In genomic region chr1:23964790-23965740, GRCh38 we compare ENCODE assay signal across 9 cellular contexts. TPM values are rescaled to one million over a fixed set of nuclear protein-coding genes. Genes with fewer than 3 reads are reported as not detected.
DNase-seq lines count a peak whose midpoint lies in the region; ATAC-seq, FAIRE-seq and TF ChIP-seq lines count a peak whose summit lies in the region.
"Had no signal": no experiment of that assay in that cellular context is flagged by ENCODE, and none has a peak within 500 bp of the region (broad histone marks: within the 10 kb centered on the region; RNA-seq: fewer than 3 reads in every experiment).

No MANE protein-coding gene starts in this region.

- FAIRE-seq in endothelial cell of umbilical vein (lab: Jason Lieb, UNC): no peak

- peaks cover 42% of the 10 kb centered on the region for H3K79me2 ChIP-seq in endothelial cell of umbilical vein (ENCODE audit: control insufficient read depth, insufficient read depth, low read length)

- no peaks in the 10 kb centered on the region for H3K4me1 ChIP-seq in HEK293 (ENCODE audit: control insufficient read depth, insufficient read depth, low read length)
- peaks cover 13% of the 10 kb centered on the region for H3K4me1 ChIP-seq in endothelial cell of umbilical vein (ENCODE audit: control insufficient read depth, extremely low read depth, insufficient read depth, low read length)
- peaks cover 25% of the 10 kb centered on the region for H3K4me1 ChIP-seq in psoas muscle

- TF ChIP-seq POLR2A in endothelial cell of umbilical vein (IDR thresholded peaks at IDR 0.05; ENCODE audit: low read depth, low read length): no peak

- DNase-seq in SK-N-MC (ENCODE audit: low read depth, low spot score) (no peak), endothelial cell of umbilical vein (ENCODE audit: low read depth, low spot score) (peak; percentile 60), psoas muscle (no peak), caudate nucleus (lab: John Stamatoyannopoulos, UW) (no peak), NOMO-1 treated with dmso at 0.1 percent for 144 hours (lab: John Stamatoyannopoulos, UW; ENCODE audit: unreplicated experiment) (no peak), globus pallidus (ENCODE audit: low spot score) (no peak)
- no peak for DNase-seq in activated CD4-positive, CD25-positive, alpha-beta regulatory T cell (lab: John Stamatoyannopoulos, UW)

- no TSS peak for BruUV-seq in endothelial cell of umbilical vein (replicated peaks; lab: Mats Ljungman, UMichigan)

- no peak for ATAC-seq in psoas muscle

- dilution Hi-C loops in endothelial cell of umbilical vein (cut with MboI; ENCODE audit: extremely low pct_ligation_motif_present, low sequenced_read_pairs): no loop called here

- POLR2A ChIA-PET in HEK293 (lab: Yijun Ruan, JAX) (interaction anchor here (1.0 to 1.7 kb wide), 4 partner anchors 15 to 62 kb away, joined by 4 to 9 read pairs (median 6); partner anchors contain the start of gene SRSF10), endothelial cell of umbilical vein (lab: Charles Lee) (no interaction called here)

- H2AFZ ChIP-seq in endothelial cell of umbilical vein (ENCODE audit: low read depth, low read length): no peak overlapping the region

- H4K20me1 ChIP-seq in endothelial cell of umbilical vein (replicated peaks; ENCODE audit: control insufficient read depth, extremely low read depth, insufficient read depth, low read length): peaks cover 5% of the 10 kb centered on the region

- CTCF ChIA-PET in HEK293 (lab: Yijun Ruan, JAX) (interaction anchor here (0.6 to 2.4 kb wide), 5 partner anchors 49 to 330 kb away, joined by 3 to 7 read pairs (median 3); no protein-coding TSS in a partner anchor), endothelial cell of umbilical vein (lab: Charles Lee) (interaction anchor here (0.6 to 4.8 kb wide), 9 partner anchors 13 to 193 kb away, joined by 3 to 30 read pairs (median 4); partner anchors contain the start of gene MYOM3)

- no peak overlapping the region for H3K4me3 ChIP-seq in HEK293 (ENCODE audit: low read depth, low read length)
- no peak overlapping the region for H3K4me3 ChIP-seq in SK-N-MC
- no peak overlapping the region for H3K4me3 ChIP-seq in endothelial cell of umbilical vein (replicated peaks in 1 of 3; ENCODE audit: insufficient read depth in 1 of 3, low read depth in 1 of 3, low read length in 3 of 3)
- no peak overlapping the region for H3K4me3 ChIP-seq in psoas muscle

- H3K27ac ChIP-seq in HEK293 (ENCODE audit: extremely low read depth, low read depth, low read length) (no peak overlapping the region), SK-N-MC (peak overlapping the region; percentile 82), endothelial cell of umbilical vein (ENCODE audit: insufficient read depth, low read depth, low read length) (no peak overlapping the region), psoas muscle (peak overlapping the region; percentile 42), caudate nucleus (ENCODE audit: low read depth, low read length) (no peak overlapping the region)

- H3K9ac ChIP-seq in SK-N-MC (ENCODE audit: insufficient read length) (no peak overlapping the region), endothelial cell of umbilical vein (replicated peaks; ENCODE audit: extremely low read depth, insufficient read depth, low read length) (no peak overlapping the region)

- no peak overlapping the region for H3K4me2 ChIP-seq in endothelial cell of umbilical vein (ENCODE audit: insufficient read depth, low read length)

- no peaks in the 10 kb centered on the region for H3K9me1 ChIP-seq in endothelial cell of umbilical vein (replicated peaks; ENCODE audit: control insufficient read depth, extremely low read depth, insufficient read depth, low read length)

- TF ChIP-seq CTCF in HEK293 (tag by site-specific recombination; IDR thresholded peaks at IDR 0.05): no peak
- TF ChIP-seq CTCF in endothelial cell of umbilical vein (IDR thresholded peaks at IDR 0.05; ENCODE audit: extremely low read depth in 1 of 2, insufficient read depth in 1 of 2, low read depth in 1 of 2, low read length in 2 of 2): no peak
- no peak for TF ChIP-seq CTCF in psoas muscle (IDR thresholded peaks at IDR 0.05)

- intact Hi-C loops in endothelial cell of umbilical vein (cut with micrococcal nuclease): no loop called here
- intact Hi-C loops in psoas muscle (cut with DNase I): no loop called here

- WGBS in psoas muscle, 3 donors: 59 to 76% (median 66%) methylated on average over 5 of the region's 5 CpGs

- H3K27me3 ChIP-seq in endothelial cell of umbilical vein (ENCODE audit: control insufficient read depth in 2 of 2, insufficient read depth in 2 of 2, low read length in 2 of 2) (no peaks in the 10 kb centered on the region), psoas muscle (ENCODE audit: insufficient read depth in 3 of 3, low read length in 2 of 3) (no peaks in the 10 kb centered on the region)

- H3K9me3 ChIP-seq in HEK293 (ENCODE audit: control insufficient read depth, insufficient read depth, low read depth, low read length) (no peaks in the 10 kb centered on the region), SK-N-MC (ENCODE audit: low read depth, low read length) (no peaks in the 10 kb centered on the region), endothelial cell of umbilical vein (replicated peaks; ENCODE audit: control insufficient read depth, insufficient read depth, low read length) (no peaks in the 10 kb centered on the region), psoas muscle (no peaks in the 10 kb centered on the region)

- H3K36me3 ChIP-seq in HEK293 (ENCODE audit: control insufficient read depth in 2 of 2, insufficient read depth in 1 of 2, low read length in 2 of 2): peaks cover 8 to 86% of the 10 kb centered on the region in 2 experiments
- peaks cover 92% of the 10 kb centered on the region for H3K36me3 ChIP-seq in SK-N-MC (ENCODE audit: insufficient read depth, low read length)
- H3K36me3 ChIP-seq in endothelial cell of umbilical vein (ENCODE audit: control insufficient read depth in 2 of 2, extremely low read depth in 1 of 2, insufficient read depth in 2 of 2, low read length in 2 of 2): peaks cover 0 to 23% of the 10 kb centered on the region in 2 experiments
- peaks cover 0 to 82% of the 10 kb centered on the region in 2 donors for H3K36me3 ChIP-seq in psoas muscle (ENCODE audit: insufficient read depth in 1 of 2, low read depth in 1 of 2)

TF ChIP-seq in HEK293, 187 proteins besides CTCF, POLR2A, EP300 and RAD21 (continues in another document):
- TF ChIP-seq ZNF155 (tag by site-specific recombination; IDR thresholded peaks at IDR 0.05): no peak
- TF ChIP-seq ZSCAN16 (tag by site-specific recombination; IDR thresholded peaks at IDR 0.05): no peak

TF ChIP-seq in endothelial cell of umbilical vein, 7 proteins besides CTCF, POLR2A, EP300 and RAD21:
- no peak for TF ChIP-seq POLR2AphosphoS5 (IDR thresholded peaks at IDR 0.05; ENCODE audit: insufficient read depth, low read depth, low read length)
- no peak for TF ChIP-seq JUN (IDR thresholded peaks at IDR 0.05; ENCODE audit: borderline replicate concordance, insufficient read depth, insufficient read length, low read depth)
- TF ChIP-seq MYC (IDR thresholded peaks at IDR 0.05; ENCODE audit: low read depth, low read length): no peak
- TF ChIP-seq EZH2 (IDR thresholded peaks at IDR 0.05; ENCODE audit: borderline replicate concordance, low read depth, low read length, severe bottlenecking): no peak

RNA-seq across cellular contexts. Expression of gene PNRC2, which starts 5.4 kb away (rescaled TPM):
- total RNA-seq in endothelial cell of umbilical vein: 77.8 and 107 TPM in 2 replicates
- polyA plus RNA-seq in endothelial cell of umbilical vein: 36.3 and 70.2 TPM in 2 replicates
- 75.8 and 85.8 TPM in 2 replicates for polyA plus RNA-seq in endothelial cell of umbilical vein (2011; cell fraction: cytosol; rRNA removed)
- 51.1 and 75.0 TPM in 2 replicates for polyA plus RNA-seq in endothelial cell of umbilical vein (2011; cell fraction: nucleus; rRNA removed)
- 50.9 and 76.0 TPM in 2 replicates for polyA plus RNA-seq in endothelial cell of umbilical vein (2012)
- polyA minus RNA-seq in endothelial cell of umbilical vein: 31.1 and 31.6 TPM in 2 replicates
- 41.2 TPM for polyA minus RNA-seq in endothelial cell of umbilical vein (2011; cell fraction: cytosol; rRNA and poly(A)+ RNA removed)
- 28.0 and 39.0 TPM in 2 replicates for polyA minus RNA-seq in endothelial cell of umbilical vein (2011; cell fraction: nucleus; rRNA and poly(A)+ RNA removed)
- total RNA-seq in psoas muscle: 10 to 100 TPM; 56.7 to 63.1 (median 60.0) TPM
- polyA plus RNA-seq in psoas muscle: 100 to 1,000 TPM in 1 of 3 donors, 10 to 100 TPM in 2; 39.5 to 179 (median 74.0) TPM

RNA-seq across cellular contexts. Expression of gene SRSF10, which starts 15.1 kb away (rescaled TPM):
- total RNA-seq in endothelial cell of umbilical vein (124 and 125 TPM in 2 replicates), psoas muscle (10 to 100 TPM; 29.5 to 54.0 (median 46.7) TPM)
- polyA plus RNA-seq in endothelial cell of umbilical vein (81.2 and 135 TPM in 2 replicates), psoas muscle (10 to 100 TPM; 28.8 to 56.6 (median 42.0) TPM)
- 79.0 and 87.1 TPM in 2 replicates for polyA plus RNA-seq in endothelial cell of umbilical vein (2011; cell fraction: cytosol; rRNA removed)
- 167 and 242 TPM in 2 replicates for polyA plus RNA-seq in endothelial cell of umbilical vein (2011; cell fraction: nucleus; rRNA removed)
- 76.3 and 105 TPM in 2 replicates for polyA plus RNA-seq in endothelial cell of umbilical vein (2012)
- polyA minus RNA-seq in endothelial cell of umbilical vein: 124 and 131 TPM in 2 replicates
- polyA minus RNA-seq in endothelial cell of umbilical vein (2011; cell fraction: cytosol; rRNA and poly(A)+ RNA removed): 71.4 TPM
- 204 and 272 TPM in 2 replicates for polyA minus RNA-seq in endothelial cell of umbilical vein (2011; cell fraction: nucleus; rRNA and poly(A)+ RNA removed)

RNA-seq across cellular contexts. Expression of gene CNR2, which starts 51.9 kb away (rescaled TPM):
- total RNA-seq in endothelial cell of umbilical vein (not detected in 2 replicates), psoas muscle (under 1 TPM in 1 of 4 donors, not detected in 3; 0.08 TPM)
- polyA plus RNA-seq in endothelial cell of umbilical vein (not detected in 2 replicates), psoas muscle (under 1 TPM in 2 of 3 donors, not detected in 1; 0.01 to 0.13 TPM)
- not detected in 2 replicates for polyA plus RNA-seq in endothelial cell of umbilical vein (2011; cell fraction: cytosol; rRNA removed)
- not detected in 2 replicates for polyA plus RNA-seq in endothelial cell of umbilical vein (2011; cell fraction: nucleus; rRNA removed)
- polyA plus RNA-seq in endothelial cell of umbilical vein (2012): not detected in 2 replicates
- polyA minus RNA-seq in endothelial cell of umbilical vein: not detected in 2 replicates
- not detected for polyA minus RNA-seq in endothelial cell of umbilical vein (2011; cell fraction: cytosol; rRNA and poly(A)+ RNA removed)
- polyA minus RNA-seq in endothelial cell of umbilical vein (2011; cell fraction: nucleus; rRNA and poly(A)+ RNA removed): not detected in 2 replicates
- total RNA-seq: lung microvascular endothelial cell had no signal

Comparison
In these comparisons a context has a peak if more than half of its experiments do, and no peak if none do; other contexts are left out.
1. H3K27ac ChIP-seq: peak in SK-N-MC (single experiment) and psoas muscle (single experiment); none in HEK293 (single experiment), endothelial cell of umbilical vein (single experiment) and caudate nucleus (single experiment).